In genomic region chr6:30749554-30750378, GRCh38 we compare ENCODE assay signal across 10 cellular contexts. TPM values are rescaled to one million over a fixed set of nuclear protein-coding genes. Genes with fewer than 3 reads are reported as not detected.
A peak's percentile ranks its signal among the peaks of the same experiment; 100 is the strongest.
DNase-seq lines count a peak whose midpoint lies in the region; ATAC-seq and TF ChIP-seq lines count a peak whose summit lies in the region.
"Had no signal": no experiment of that assay in that cellular context is flagged by ENCODE, and none has a peak within 500 bp of the region (broad histone marks: within the 10 kb centered on the region; RNA-seq: fewer than 3 reads in every experiment).

No MANE protein-coding gene starts in this region.

- peaks cover 76% of the 10 kb centered on the region for H3K4me1 ChIP-seq in body of pancreas
- H3K4me1 ChIP-seq in right lobe of liver = peaks cover 0 to 17% (median 8%) of the 10 kb centered on the region in 4 donors
- peaks cover 33% of the 10 kb centered on the region for H3K4me1 ChIP-seq in stomach smooth muscle (ENCODE audit: control insufficient read depth, insufficient read depth, low read length)

- H3K4me3 ChIP-seq in body of pancreas (no peak overlapping the region), right lobe of liver (no peak overlapping the region), stomach smooth muscle (ENCODE audit: low read length in 2 of 2) (no peak overlapping the region)

- peak in 4 of 7 experiments; percentile 15 to 34 (median 27) for TF ChIP-seq CTCF in body of pancreas (IDR thresholded peaks at IDR 0.05)
- TF ChIP-seq CTCF in right lobe of liver (IDR thresholded peaks at IDR 0.05) = no peak

- WGBS in body of pancreas, 2 donors = 12 to 25% methylated on average over 12 of the region's 12 CpGs
- 76% methylated on average over 8 of the region's 12 CpGs for WGBS in right lobe of liver (ENCODE audit: insufficient coverage, low coverage, low lambda C conversion rate, missing lambda C conversion rate)

- peak; percentile 72 for ATAC-seq in body of pancreas
- peak; percentile 35 to 74 (median 64) for ATAC-seq in right lobe of liver
- ATAC-seq in HG02588 (IDR thresholded peaks at IDR 0.05; ENCODE audit: unreplicated experiment) = no peak
- no peak for ATAC-seq in HG03354 (IDR thresholded peaks at IDR 0.05; ENCODE audit: poor library complexity, severe bottlenecking, unreplicated experiment)

- H3K36me3 ChIP-seq in body of pancreas (replicated peaks in 1 of 2; ENCODE audit: insufficient read depth in 1 of 2, low read depth in 2 of 2) (no peaks in the 10 kb centered on the region), right lobe of liver (no peaks in the 10 kb centered on the region), stomach smooth muscle (ENCODE audit: control insufficient read depth in 2 of 2, insufficient read depth in 2 of 2, low read length in 2 of 2) (no peaks in the 10 kb centered on the region)

- no peaks in the 10 kb centered on the region for H3K27me3 ChIP-seq in body of pancreas
- H3K27me3 ChIP-seq in right lobe of liver = no peaks in the 10 kb centered on the region
- H3K27me3 ChIP-seq in stomach smooth muscle (ENCODE audit: control insufficient read depth in 1 of 2, insufficient read depth in 2 of 2, low read length in 2 of 2) = no peaks in the 10 kb centered on the region

- TF ChIP-seq POLR2A in body of pancreas (IDR thresholded peaks at IDR 0.05) (peak in 2 of 3 donors; percentile 62 to 74), right lobe of liver (IDR thresholded peaks at IDR 0.05) (no peak)

- peak; percentile 67 for DNase-seq in HT1080 (ENCODE audit: low read depth)
- peak; percentile 74 to 88 (median 84) for DNase-seq in body of pancreas
- no peak for DNase-seq in right lobe of liver
- no peak for DNase-seq in retina
- no peak for DNase-seq in NCI-H2107 (lab: John Stamatoyannopoulos, UW)
- DNase-seq: DMS79 treated with DMSO at 0.1 percent for 48 hours, NCI-H526 had no signal

- no peaks in the 10 kb centered on the region for H3K9me3 ChIP-seq in body of pancreas
- no peaks in the 10 kb centered on the region for H3K9me3 ChIP-seq in right lobe of liver
- no peaks in the 10 kb centered on the region for H3K9me3 ChIP-seq in stomach smooth muscle (ENCODE audit: control insufficient read depth in 2 of 2, low read length in 2 of 2)

- intact Hi-C loops in body of pancreas (cut with DNase I) (no loop called here), right lobe of liver (cut with DNase I) (no loop called here)

- no peak overlapping the region for H3K9ac ChIP-seq in stomach smooth muscle (ENCODE audit: low read length in 2 of 2)

- H3K27ac ChIP-seq in body of pancreas = peak overlapping the region; percentile 82 to 97 (median 94)
- peak overlapping the region; percentile 43 to 58 (median 57) for H3K27ac ChIP-seq in right lobe of liver
- H3K27ac ChIP-seq in stomach smooth muscle (ENCODE audit: low read length) = peak overlapping the region; percentile 60

RNA-seq across cellular contexts. Expression of gene IER3, which starts 5.4 kb away (rescaled TPM):
- 156 and 195 TPM in 2 replicates for total RNA-seq in HT1080 (2014; rRNA removed; shearing (Covaris generic))
- polyA plus RNA-seq in HT1080 (2015; cell fraction: cytosol; rRNA removed) = 319 and 384 TPM in 2 replicates
- 434 and 449 TPM in 2 replicates for polyA plus RNA-seq in HT1080 (2015; cell fraction: nucleus; rRNA removed)
- total RNA-seq in body of pancreas (10 to 100 TPM; 46.4 to 60.3 TPM), right lobe of liver (10 to 100 TPM in 3 of 6 experiments, 1 to 10 TPM in 3; 2.8 to 72.3 (median 24.5) TPM)

RNA-seq across cellular contexts. Expression of gene FLOT1, which starts 7.3 kb away (rescaled TPM):
- 67.0 and 73.8 TPM in 2 replicates for total RNA-seq in HT1080 (2014; rRNA removed; shearing (Covaris generic))
- 107 and 120 TPM in 2 replicates for polyA plus RNA-seq in HT1080 (2015; cell fraction: cytosol; rRNA removed)
- polyA plus RNA-seq in HT1080 (2015; cell fraction: nucleus; rRNA removed) = 92.9 and 99.6 TPM in 2 replicates
- 10 to 100 TPM; 70.0 to 82.4 TPM for total RNA-seq in body of pancreas
- total RNA-seq in right lobe of liver = 10 to 100 TPM; 37.1 to 92.2 (median 73.5) TPM

RNA-seq across cellular contexts. Expression of gene TUBB, which starts 29.6 kb away (rescaled TPM):
- 1,534 and 1,911 TPM in 2 replicates for total RNA-seq in HT1080 (2014; rRNA removed; shearing (Covaris generic))
- 1,782 and 1,790 TPM in 2 replicates for polyA plus RNA-seq in HT1080 (2015; cell fraction: cytosol; rRNA removed)
- 2,351 and 2,402 TPM in 2 replicates for polyA plus RNA-seq in HT1080 (2015; cell fraction: nucleus; rRNA removed)
- total RNA-seq in body of pancreas (10 to 100 TPM; 80.9 to 84.4 TPM), right lobe of liver (100 to 1,000 TPM; 150 to 268 (median 241) TPM)

RNA-seq across cellular contexts. Expression of gene MDC1, which starts 32.7 kb away (rescaled TPM):
- total RNA-seq in HT1080 (2014; rRNA removed; shearing (Covaris generic)) = 11.0 and 12.9 TPM in 2 replicates
- 13.7 and 16.5 TPM in 2 replicates for polyA plus RNA-seq in HT1080 (2015; cell fraction: cytosol; rRNA removed)
- 55.0 and 55.9 TPM in 2 replicates for polyA plus RNA-seq in HT1080 (2015; cell fraction: nucleus; rRNA removed)
- 10 to 100 TPM; 11.4 to 18.1 TPM for total RNA-seq in body of pancreas
- 10 to 100 TPM in 4 of 6 experiments, 1 to 10 TPM in 2; 8.8 to 15.5 (median 12.1) TPM for total RNA-seq in right lobe of liver

RNA-seq across cellular contexts. Expression of gene NRM, which starts 59.0 kb away (rescaled TPM):
- 11.2 and 18.5 TPM in 2 replicates for total RNA-seq in HT1080 (2014; rRNA removed; shearing (Covaris generic))
- polyA plus RNA-seq in HT1080 (2015; cell fraction: cytosol; rRNA removed) = 29.2 and 33.3 TPM in 2 replicates
- 22.9 and 31.6 TPM in 2 replicates for polyA plus RNA-seq in HT1080 (2015; cell fraction: nucleus; rRNA removed)
- total RNA-seq in body of pancreas = 1 to 10 TPM; 2.6 to 5.2 TPM
- 1 to 10 TPM; 1.2 to 2.7 (median 1.9) TPM for total RNA-seq in right lobe of liver

Comparison
In these comparisons a context has a peak if more than half of its experiments do, and no peak if none do; other contexts are left out.
1. DNase-seq: peak in HT1080 (single experiment) and body of pancreas (4 of 4); none in right lobe of liver (0 of 3), retina (single experiment) and NCI-H2107 (single experiment).
2. ATAC-seq: peak in body of pancreas (single experiment) and right lobe of liver (4 of 4); none in HG02588 (single experiment) and HG03354 (single experiment).
3. CTCF ChIP-seq: peak in body of pancreas (4 of 7); none in right lobe of liver (0 of 4).
4. Peak in every context shown above with its lines, with median percentiles within 50 percentile points of each other: H3K27ac ChIP-seq.